Comparison of ENCODE assay signal across 6 cellular contexts in genomic region chrX:140038842-140039241, GRCh38.
"Had no signal": no experiment of that assay in that cellular context is flagged by ENCODE, and none has a peak within 500 bp of the region (broad histone marks: within the 10 kb centered on the region; RNA-seq: fewer than 3 reads in every experiment).

No MANE protein-coding gene starts in this region.

- H3K27ac ChIP-seq: HL-60 had no signal

- ATAC-seq: HepG2, K562 had no signal

- DNase-seq: IMR-90, KBM-7, KG1 had no signal

- H3K4me3 ChIP-seq: K562 had no signal
